Comparison of ENCODE assay signal across 21 cellular contexts in the genomic region with DNA sequence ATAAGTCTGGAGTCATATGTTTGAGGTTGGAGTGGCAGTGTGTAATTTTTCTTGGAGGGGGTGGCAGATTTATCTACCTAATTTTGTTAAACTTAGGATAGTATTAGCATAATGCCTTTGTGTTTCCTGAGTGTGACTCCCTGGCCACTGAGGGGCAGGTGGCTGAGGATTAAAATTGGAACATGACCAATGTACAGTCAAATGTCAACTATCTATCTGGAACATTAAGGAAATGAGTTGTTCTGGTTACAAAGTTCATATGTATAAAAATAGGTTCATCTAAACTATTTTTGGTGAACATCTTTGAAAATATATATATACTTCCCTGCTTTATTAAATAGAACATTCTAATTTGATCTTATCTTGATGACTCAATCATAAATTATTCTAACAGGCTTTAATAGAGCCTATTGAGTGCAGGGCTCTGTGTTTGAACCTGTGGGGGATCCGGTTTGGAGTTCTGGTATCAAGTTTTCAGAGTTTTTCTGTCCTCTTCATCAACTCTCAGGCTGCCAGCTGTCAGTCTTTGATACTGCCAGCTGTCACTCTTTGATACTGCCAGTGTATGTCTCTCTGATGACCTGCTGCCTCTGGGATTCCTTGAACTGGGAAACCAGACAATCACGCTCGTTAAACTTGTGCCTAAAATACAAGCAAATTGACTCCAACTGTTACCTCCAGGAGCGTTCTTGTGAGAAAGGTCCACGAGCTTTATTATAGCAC.
"Had no signal": no experiment of that assay in that cellular context is flagged by ENCODE, and none has a peak within 500 bp of the region (broad histone marks: within the 10 kb centered on the region; RNA-seq: fewer than 3 reads in every experiment).

No MANE protein-coding gene starts in this region.

- H3K27me3 ChIP-seq: ascending aorta, gastrocnemius medialis, left lung, right atrium auricular region, tibial nerve had no signal

- H3K4me3 ChIP-seq: ascending aorta, gastrocnemius medialis, left lung, right atrium auricular region, tibial nerve had no signal

- DNase-seq: activated CD4-positive, CD25-positive, alpha-beta regulatory T cell treated with anti-CD3 and anti-CD28 coated beads, Interleukin-2, amount 50 U/mL, for 72 hours; activated CD8-positive, alpha-beta memory T cell treated with anti-CD3 and anti-CD28 coated beads for 24 hours; activated CD8-positive, alpha-beta memory T cell treated with anti-CD3 and anti-CD28 coated beads, Interleukin-2, amount 50 U/mL, for 48 hours; activated effector memory CD4-positive, alpha-beta T cell treated with Interleukin-2 at 50 U/mL for 16 hours; activated naive CD4-positive, alpha-beta T cell treated with anti-CD3 and anti-CD28 coated beads, Interleukin-2, amount 10 ng/mL, durations not matched to agents 7 days and 5 days; activated T-cell treated with anti-CD3 and anti-CD28 coated beads, Interleukin-2, amount 50 U/mL, for 48 hours; cerebellar nuclear complex; cortex of kidney; effector CD4-positive, alpha-beta T cell; gastrocnemius medialis; head of caudate nucleus; left lung; mammary epithelial cell; naive B cell; stimulated activated CD4-positive, alpha-beta T cell treated with anti-CD3 and anti-CD28 coated beads, Interleukin-2, amount 100 ng/mL, for 24 hours; stimulated activated naive CD4-positive, alpha-beta T cell treated with Interleukin-2 at 50 U/mL for 16 hours had no signal

- H3K9me3 ChIP-seq: ascending aorta, right atrium auricular region had no signal

- ATAC-seq: esophagus mucosa, gastrocnemius medialis, left lung had no signal

- H3K4me1 ChIP-seq: ascending aorta, left lung, right atrium auricular region, tibial nerve had no signal

- H3K27ac ChIP-seq: ascending aorta, gastrocnemius medialis, left lung, right atrium auricular region, tibial nerve, VCaP had no signal

- H3K36me3 ChIP-seq: ascending aorta, gastrocnemius medialis, left lung, right atrium auricular region, tibial nerve had no signal
